In genomic region chr2:205563646-205564045, GRCh38 we compare ENCODE assay signal across 10 cellular contexts.
DNase-seq lines count a peak whose midpoint lies in the region; ATAC-seq and TF ChIP-seq lines count a peak whose summit lies in the region.
"Had no signal": no experiment of that assay in that cellular context is flagged by ENCODE, and none has a peak within 500 bp of the region (broad histone marks: within the 10 kb centered on the region; RNA-seq: fewer than 3 reads in every experiment).

No MANE protein-coding gene starts in this region.

- H3K27ac Mint-ChIP-seq in activated naive CD4-positive, alpha-beta T cell treated with anti-CD3 and anti-CD28 coated beads, Interleukin-2, amount 10 ng/mL, durations not matched to agents 7 days and 5 days: no peak overlapping the region
- H3K27ac Mint-ChIP-seq: T-helper 1 cell treated with Interleukin-12 subunit alpha and Interleukin-12 subunit beta and Interleukin-4 antibody, amounts not matched to agents 30 μg/mL and 1 μg/mL, for 36 hours had no signal

- TF ChIP-seq POLR2A in prostate gland (IDR thresholded peaks at IDR 0.05): no peak

- H3K36me3 ChIP-seq in SJCRH30 (no peaks in the 10 kb centered on the region), heart right ventricle (no peaks in the 10 kb centered on the region), upper lobe of right lung (no peaks in the 10 kb centered on the region), prostate gland (no peaks in the 10 kb centered on the region)

- ATAC-seq in heart right ventricle (no peak), upper lobe of right lung (peak; percentile 67)

- intact Hi-C loops in heart right ventricle (cut with DNase I) (no loop called here), upper lobe of right lung (cut with DNase I) (no loop called here), prostate gland (cut with DNase I) (no loop called here)

- no peaks in the 10 kb centered on the region for H3K27me3 ChIP-seq in SJCRH30
- no peaks in the 10 kb centered on the region for H3K27me3 ChIP-seq in heart right ventricle
- H3K27me3 ChIP-seq in upper lobe of right lung: no peaks in the 10 kb centered on the region
- H3K27me3 ChIP-seq in prostate gland (replicated peaks; ENCODE audit: insufficient read depth): no peaks in the 10 kb centered on the region

- no peaks in the 10 kb centered on the region for H3K36me3 Mint-ChIP-seq in activated naive CD4-positive, alpha-beta T cell treated with anti-CD3 and anti-CD28 coated beads, Interleukin-2, amount 10 ng/mL, durations not matched to agents 7 days and 5 days

- TF ChIP-seq CTCF in heart right ventricle (IDR thresholded peaks at IDR 0.05) (peak in 7 of 9 donors; percentile 13 to 57 (median 27)), upper lobe of right lung (IDR thresholded peaks at IDR 0.05) (peak; percentile 49), prostate gland (IDR thresholded peaks at IDR 0.05) (no peak)

- H3K4me1 ChIP-seq in SJCRH30 (peaks cover 9% of the 10 kb centered on the region), heart right ventricle (no peaks in the 10 kb centered on the region), upper lobe of right lung (no peaks in the 10 kb centered on the region), prostate gland (replicated peaks) (no peaks in the 10 kb centered on the region)
- H3K4me1 ChIP-seq: parathyroid adenoma had no signal

- H3K27ac ChIP-seq in SJCRH30 (no peak overlapping the region), heart right ventricle (no peak overlapping the region), upper lobe of right lung (no peak overlapping the region), prostate gland (no peak overlapping the region)
- H3K27ac ChIP-seq: parathyroid adenoma had no signal

- H3K4me3 ChIP-seq in SJCRH30 (no peak overlapping the region), heart right ventricle (no peak overlapping the region), upper lobe of right lung (no peak overlapping the region), prostate gland (no peak overlapping the region)

- H3K4me3 Mint-ChIP-seq in activated naive CD4-positive, alpha-beta T cell treated with anti-CD3 and anti-CD28 coated beads, Interleukin-2, amount 10 ng/mL, durations not matched to agents 7 days and 5 days: no peak overlapping the region
- H3K4me3 Mint-ChIP-seq: T-helper 1 cell treated with Interleukin-12 subunit alpha and Interleukin-12 subunit beta and Interleukin-4 antibody, amounts not matched to agents 30 μg/mL and 1 μg/mL, for 36 hours had no signal

- H3K4me1 Mint-ChIP-seq in activated naive CD4-positive, alpha-beta T cell treated with anti-CD3 and anti-CD28 coated beads, Interleukin-2, amount 10 ng/mL, durations not matched to agents 7 days and 5 days: no peaks in the 10 kb centered on the region

- H3K9me3 Mint-ChIP-seq in activated naive CD4-positive, alpha-beta T cell treated with anti-CD3 and anti-CD28 coated beads, Interleukin-2, amount 10 ng/mL, durations not matched to agents 7 days and 5 days: no peaks in the 10 kb centered on the region
- H3K9me3 Mint-ChIP-seq: T-helper 1 cell treated with Interleukin-12 subunit alpha and Interleukin-12 subunit beta and Interleukin-4 antibody, amounts not matched to agents 30 μg/mL and 1 μg/mL, for 36 hours had no signal

- CTCF ChIA-PET in activated naive CD4-positive, alpha-beta T cell treated with anti-CD3 and anti-CD28 coated beads, Interleukin-2, amount 10 ng/mL, durations not matched to agents 7 days and 5 days (lab: Charles Lee): no interaction called here

- no peaks in the 10 kb centered on the region for H3K9me3 ChIP-seq in SJCRH30 (replicated peaks)
- H3K9me3 ChIP-seq in heart right ventricle: no peaks in the 10 kb centered on the region
- no peaks in the 10 kb centered on the region for H3K9me3 ChIP-seq in upper lobe of right lung
- H3K9me3 ChIP-seq in prostate gland: no peaks in the 10 kb centered on the region

- 73 to 82% methylated on average over 2 of the region's 2 CpGs for WGBS in heart right ventricle, 2 donors
- 62% methylated on average over 2 of the region's 2 CpGs for WGBS in prostate gland

- peak; percentile 30 for DNase-seq in activated naive CD4-positive, alpha-beta T cell treated with anti-CD3 and anti-CD28 coated beads, Interleukin-2, amount 10 ng/mL, durations not matched to agents 7 days and 5 days
- DNase-seq in activated naive CD4-positive, alpha-beta T cell treated with anti-CD3 and anti-CD28 coated beads, Interleukin-2, amount 50 U/mL, for 16 hours: no peak
- DNase-seq in SJCRH30: peak; percentile 48 to 56
- peak in 1 of 2 donors; percentile 27 for DNase-seq in heart right ventricle
- DNase-seq in upper lobe of right lung: peak; percentile 69
- DNase-seq in NCI-H2196 (lab: John Stamatoyannopoulos, UW; ENCODE audit: unreplicated experiment): no peak
- DNase-seq in NCI-H1048 (lab: John Stamatoyannopoulos, UW): no peak
- no peak for DNase-seq in prostate gland (ENCODE audit: low spot score)

- H3K27me3 Mint-ChIP-seq in activated naive CD4-positive, alpha-beta T cell treated with anti-CD3 and anti-CD28 coated beads, Interleukin-2, amount 10 ng/mL, durations not matched to agents 7 days and 5 days: no peaks in the 10 kb centered on the region

Comparison
In these comparisons a context has a peak if more than half of its experiments do, and no peak if none do; other contexts are left out.
1. DNase-seq: peak in activated naive CD4-positive, alpha-beta T cell treated with anti-CD3 and anti-CD28 coated beads, Interleukin-2, amount 10 ng/mL, durations not matched to agents 7 days and 5 days (single experiment), SJCRH30 (2 of 2) and upper lobe of right lung (single experiment); none in activated naive CD4-positive, alpha-beta T cell treated with anti-CD3 and anti-CD28 coated beads, Interleukin-2, amount 50 U/mL, for 16 hours (single experiment), NCI-H2196 (single experiment), NCI-H1048 (single experiment) and prostate gland (single experiment).
2. CTCF ChIP-seq: peak in heart right ventricle (7 of 9) and upper lobe of right lung (single experiment); none in prostate gland (0 of 4).